Comparison of ENCODE assay signal across 14 cellular contexts in the genomic region with DNA sequence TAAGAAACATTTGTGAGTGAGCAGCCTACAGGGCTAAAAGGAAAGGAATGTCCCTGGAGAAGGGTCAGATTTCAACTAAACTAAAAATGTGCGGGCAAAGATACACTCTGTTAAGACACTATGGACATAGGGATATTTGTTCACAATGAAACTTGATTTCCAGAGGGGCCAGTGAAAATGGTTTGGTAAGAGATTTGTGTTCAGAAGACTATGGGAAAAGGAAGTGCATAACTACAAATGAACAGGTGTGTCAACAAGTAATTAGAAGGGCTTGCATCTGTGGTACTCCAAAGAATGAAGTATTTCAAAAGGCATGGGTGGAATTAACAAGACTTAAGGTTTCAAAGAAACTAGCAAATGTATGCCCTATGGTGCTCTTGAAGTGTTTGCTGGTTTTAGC.
A peak's percentile ranks its signal among the peaks of the same experiment; 100 is the strongest.
DNase-seq lines count a peak whose midpoint lies in the region; ATAC-seq and TF ChIP-seq lines count a peak whose summit lies in the region.
"Had no signal": no experiment of that assay in that cellular context is flagged by ENCODE, and none has a peak within 500 bp of the region (broad histone marks: within the 10 kb centered on the region; RNA-seq: fewer than 3 reads in every experiment).

No MANE protein-coding gene starts in this region.

- H3K27me3 Mint-ChIP-seq in progenitor cell of endocrine pancreas, result no peaks in the 10 kb centered on the region
- no peaks in the 10 kb centered on the region for H3K27me3 Mint-ChIP-seq in activated CD4-positive, alpha-beta T cell treated with anti-CD3 and anti-CD28 coated beads, Interleukin-2, amount 10 ng/mL, durations not matched to agents 24 days and 14 days

- H3K9me3 ChIP-seq in sigmoid colon, result no peaks in the 10 kb centered on the region
- H3K9me3 ChIP-seq: Caco-2 had no signal

- 94 to 97% methylated on average over 1 of the region's 1 CpG for WGBS in sigmoid colon, 2 donors

- no peaks in the 10 kb centered on the region for H3K27me3 ChIP-seq in sigmoid colon

- no peak overlapping the region for H3K4me3 Mint-ChIP-seq in progenitor cell of endocrine pancreas (ENCODE audit: low read depth)
- no peak overlapping the region for H3K4me3 Mint-ChIP-seq in activated CD4-positive, alpha-beta T cell treated with anti-CD3 and anti-CD28 coated beads, Interleukin-2, amount 10 ng/mL, durations not matched to agents 24 days and 14 days

- peak; percentile 62 for DNase-seq in NCI-H2107 treated with DMSO at 0.1 percent for 48 hours (lab: John Stamatoyannopoulos, UW; ENCODE audit: unreplicated experiment)
- no peak for DNase-seq in NCI-H2107 (lab: John Stamatoyannopoulos, UW)
- DNase-seq in NCI-H1436 (lab: John Stamatoyannopoulos, UW), result peak; percentile 67
- DNase-seq in NCI-H748 treated with DMSO at 0.1 percent for 48 hours (lab: John Stamatoyannopoulos, UW), result peak; percentile 38
- no peak for DNase-seq in progenitor cell of endocrine pancreas (ENCODE audit: low spot score, unreplicated experiment)
- no peak for DNase-seq in activated CD4-positive, alpha-beta T cell treated with anti-CD3 and anti-CD28 coated beads, Interleukin-2, amount 10 ng/mL, durations not matched to agents 24 days and 14 days
- no peak for DNase-seq in sigmoid colon
- DNase-seq: AML-193, Caco-2, NCI-H1048, NCI-H226, SHP77 had no signal

- H3K36me3 ChIP-seq in sigmoid colon, result peaks cover 0 to 12% (median 2%) of the 10 kb centered on the region in 4 donors

- TF ChIP-seq CTCF in progenitor cell of endocrine pancreas (IDR thresholded peaks at IDR 0.05; ENCODE audit: unreplicated experiment), result no peak
- no peak for TF ChIP-seq CTCF in sigmoid colon (IDR thresholded peaks at IDR 0.05)

- H3K36me3 Mint-ChIP-seq in progenitor cell of endocrine pancreas (ENCODE audit: insufficient read depth), result peaks cover 33% of the 10 kb centered on the region
- peaks cover 21% of the 10 kb centered on the region for H3K36me3 Mint-ChIP-seq in activated CD4-positive, alpha-beta T cell treated with anti-CD3 and anti-CD28 coated beads, Interleukin-2, amount 10 ng/mL, durations not matched to agents 24 days and 14 days (ENCODE audit: low read depth)

- no peak overlapping the region for H3K27ac ChIP-seq in sigmoid colon

- H3K4me1 ChIP-seq in sigmoid colon, result no peaks in the 10 kb centered on the region

- intact Hi-C loops in activated CD4-positive, alpha-beta T cell treated with anti-CD3 and anti-CD28 coated beads, Interleukin-2, amount 10 ng/mL, durations not matched to agents 24 days and 14 days (cut with micrococcal nuclease), result no loop called here
- intact Hi-C loops in sigmoid colon (cut with DNase I), result no loop called here

- H3K27ac Mint-ChIP-seq in progenitor cell of endocrine pancreas, result peak overlapping the region; percentile 31
- no peak overlapping the region for H3K27ac Mint-ChIP-seq in activated CD4-positive, alpha-beta T cell treated with anti-CD3 and anti-CD28 coated beads, Interleukin-2, amount 10 ng/mL, durations not matched to agents 24 days and 14 days

- no peak for TF ChIP-seq POLR2A in sigmoid colon (IDR thresholded peaks at IDR 0.05)

- H3K4me1 Mint-ChIP-seq in progenitor cell of endocrine pancreas (ENCODE audit: low read depth), result peaks cover 5% of the 10 kb centered on the region
- H3K4me1 Mint-ChIP-seq in activated CD4-positive, alpha-beta T cell treated with anti-CD3 and anti-CD28 coated beads, Interleukin-2, amount 10 ng/mL, durations not matched to agents 24 days and 14 days, result peaks cover 11% of the 10 kb centered on the region

- peaks cover 10% of the 10 kb centered on the region for H3K9me3 Mint-ChIP-seq in progenitor cell of endocrine pancreas (ENCODE audit: low read depth)
- H3K9me3 Mint-ChIP-seq in activated CD4-positive, alpha-beta T cell treated with anti-CD3 and anti-CD28 coated beads, Interleukin-2, amount 10 ng/mL, durations not matched to agents 24 days and 14 days, result peaks cover 6% of the 10 kb centered on the region

- H3K4me3 ChIP-seq in sigmoid colon, result no peak overlapping the region
- H3K4me3 ChIP-seq: K562 had no signal

- no peak for ATAC-seq in GM18861 (IDR thresholded peaks at IDR 0.05; ENCODE audit: unreplicated experiment)
- ATAC-seq: K562 had no signal

- TF ChIP-seq EP300 in sigmoid colon (IDR thresholded peaks at IDR 0.05), result no peak

Comparison
In these comparisons a context has a peak if more than half of its experiments do, and no peak if none do; other contexts are left out.
1. DNase-seq: peak in NCI-H2107 treated with DMSO at 0.1 percent for 48 hours (single experiment), NCI-H1436 (single experiment) and NCI-H748 treated with DMSO at 0.1 percent for 48 hours (single experiment); none in NCI-H2107 (single experiment), progenitor cell of endocrine pancreas (single experiment), activated CD4-positive, alpha-beta T cell treated with anti-CD3 and anti-CD28 coated beads, Interleukin-2, amount 10 ng/mL, durations not matched to agents 24 days and 14 days (single experiment) and sigmoid colon (single experiment).